2 cellular contexts compared by ENCODE assay signal in the genomic region with DNA sequence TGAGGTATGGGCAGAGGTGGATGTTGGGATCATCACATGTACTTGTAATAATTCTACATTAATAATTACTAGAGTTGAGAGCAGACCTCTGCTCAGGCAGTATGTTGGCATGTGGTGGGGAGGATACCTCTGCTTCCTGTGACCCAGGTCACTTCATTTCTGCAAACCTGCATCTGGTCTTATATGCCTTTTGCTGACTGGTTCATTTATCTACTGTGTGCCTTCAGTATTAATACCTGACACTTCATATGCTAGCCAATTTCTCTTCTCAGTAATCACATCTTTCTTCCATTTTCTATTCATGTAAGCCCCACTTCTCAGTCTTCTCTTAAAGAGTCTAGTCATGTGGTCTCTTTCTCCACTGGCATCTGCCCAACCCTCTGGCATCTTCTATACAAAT.
TF ChIP-seq lines count a peak whose summit lies in the region.

No MANE protein-coding gene starts in this region.

TF ChIP-seq in HepG2, 621 proteins besides CTCF, POLR2A, EP300 and RAD21:
- TF ChIP-seq CC2D1A (CRISPR knock-in tag; IDR thresholded peaks at IDR 0.05) (no peak), ZNF232 (CRISPR knock-in tag; IDR thresholded peaks at IDR 0.05; ENCODE audit: borderline replicate concordance) (no peak), MAFK (conservative IDR thresholded peaks at IDR 0.05 in 1 of 2, IDR thresholded peaks at IDR 0.05 in 1 of 2; ENCODE audit: low read length in 2 of 2) (peak; percentile 60 to 75), MAFF (IDR thresholded peaks at IDR 0.05; ENCODE audit: low read depth, low read length) (peak; percentile 70), ARNT (IDR thresholded peaks at IDR 0.05) (no peak)

TF ChIP-seq in K562, 482 proteins besides CTCF, POLR2A, EP300 and RAD21:
- TF ChIP-seq MAFG (tag; conservative IDR thresholded peaks at IDR 0.05) (0 out of 2 replicates have a peak, but pooled peaks have one; percentile 25), POLR2H (tag; IDR thresholded peaks at IDR 0.05; ENCODE audit: low read depth) (no peak), MAFF (IDR thresholded peaks at IDR 0.05; ENCODE audit: low read length) (peak; percentile 40; the same call in 1 of the 2 replicates), RAD51 (IDR thresholded peaks at IDR 0.05; ENCODE audit: borderline replicate concordance, low read depth) (no peak), MBD2 (IDR thresholded peaks at IDR 0.05; ENCODE audit: borderline replicate concordance, low read depth) (no peak), ASH1L (IDR thresholded peaks at IDR 0.05; ENCODE audit: borderline replicate concordance, low read depth, partially characterized antibody) (no peak), ZNF316 (IDR thresholded peaks at IDR 0.05) (peak; percentile 70), C11orf30 (IDR thresholded peaks at IDR 0.05; ENCODE audit: low read depth) (peak; percentile 39; the same call in 1 of the 2 replicates)
- TF ChIP-seq, protein P1, sequence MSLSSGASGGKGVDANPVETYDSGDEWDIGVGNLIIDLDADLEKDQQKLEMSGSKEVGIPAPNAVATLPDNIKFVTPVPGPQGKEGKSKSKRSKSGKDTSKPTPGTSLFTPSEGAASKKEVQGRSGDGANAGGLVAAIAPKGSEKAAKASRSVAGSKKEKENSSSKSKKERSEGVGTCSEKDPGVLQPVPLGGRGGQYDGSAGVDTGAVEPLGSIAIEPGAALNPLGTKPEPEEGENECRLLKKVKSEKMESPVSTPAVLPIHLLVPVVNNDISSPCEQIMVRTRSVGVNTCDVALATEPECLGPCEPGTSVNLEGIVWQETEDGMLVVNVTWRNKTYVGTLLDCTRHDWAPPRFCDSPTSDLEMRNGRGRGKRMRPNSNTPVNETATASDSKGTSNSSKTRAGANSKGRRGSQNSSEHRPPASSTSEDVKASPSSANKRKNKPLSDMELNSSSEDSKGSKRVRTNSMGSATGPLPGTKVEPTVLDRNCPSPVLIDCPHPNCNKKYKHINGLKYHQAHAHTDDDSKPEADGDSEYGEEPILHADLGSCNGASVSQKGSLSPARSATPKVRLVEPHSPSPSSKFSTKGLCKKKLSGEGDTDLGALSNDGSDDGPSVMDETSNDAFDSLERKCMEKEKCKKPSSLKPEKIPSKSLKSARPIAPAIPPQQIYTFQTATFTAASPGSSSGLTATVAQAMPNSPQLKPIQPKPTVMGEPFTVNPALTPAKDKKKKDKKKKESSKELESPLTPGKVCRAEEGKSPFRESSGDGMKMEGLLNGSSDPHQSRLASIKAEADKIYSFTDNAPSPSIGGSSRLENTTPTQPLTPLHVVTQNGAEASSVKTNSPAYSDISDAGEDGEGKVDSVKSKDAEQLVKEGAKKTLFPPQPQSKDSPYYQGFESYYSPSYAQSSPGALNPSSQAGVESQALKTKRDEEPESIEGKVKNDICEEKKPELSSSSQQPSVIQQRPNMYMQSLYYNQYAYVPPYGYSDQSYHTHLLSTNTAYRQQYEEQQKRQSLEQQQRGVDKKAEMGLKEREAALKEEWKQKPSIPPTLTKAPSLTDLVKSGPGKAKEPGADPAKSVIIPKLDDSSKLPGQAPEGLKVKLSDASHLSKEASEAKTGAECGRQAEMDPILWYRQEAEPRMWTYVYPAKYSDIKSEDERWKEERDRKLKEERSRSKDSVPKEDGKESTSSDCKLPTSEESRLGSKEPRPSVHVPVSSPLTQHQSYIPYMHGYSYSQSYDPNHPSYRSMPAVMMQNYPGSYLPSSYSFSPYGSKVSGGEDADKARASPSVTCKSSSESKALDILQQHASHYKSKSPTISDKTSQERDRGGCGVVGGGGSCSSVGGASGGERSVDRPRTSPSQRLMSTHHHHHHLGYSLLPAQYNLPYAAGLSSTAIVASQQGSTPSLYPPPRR (CRISPR knock-in tag; IDR thresholded peaks at IDR 0.05; ENCODE audit: borderline replicate concordance) = no peak
